ENCODE assay signal across 8 cellular contexts in genomic region chr20:58233881-58234528, GRCh38. TPM values are rescaled to one million over a fixed set of nuclear protein-coding genes. Genes with fewer than 3 reads are reported as not detected.
A peak's percentile ranks its signal among the peaks of the same experiment; 100 is the strongest.
DNase-seq lines count a peak whose midpoint lies in the region; ATAC-seq and TF ChIP-seq lines count a peak whose summit lies in the region.

No MANE protein-coding gene starts in this region.

- POLR2A ChIA-PET in CD8-positive, alpha-beta memory T cell (lab: Charles Lee): no interaction called here

- H3K27me3 Mint-ChIP-seq in CD8-positive, alpha-beta memory T cell: peaks cover 16% of the 10 kb centered on the region in 2 donors

- no peak overlapping the region for H3K4me3 ChIP-seq in CD8-positive, alpha-beta memory T cell (ENCODE audit: low read length)
- no peak overlapping the region for H3K4me3 ChIP-seq in KMS-11 (IDR thresholded peaks at IDR 0.05; ENCODE audit: insufficient read depth, low read depth, low read length)

- peak overlapping the region in 1 of 8 donors; percentile 31 for H3K27ac Mint-ChIP-seq in CD8-positive, alpha-beta memory T cell

- H2AFZ ChIP-seq in KMS-11 (ENCODE audit: low read depth): no peak overlapping the region

- H3K9me3 Mint-ChIP-seq in CD8-positive, alpha-beta memory T cell: no peaks in the 10 kb centered on the region

- no peaks in the 10 kb centered on the region for H3K79me2 ChIP-seq in KMS-11 (ENCODE audit: insufficient read depth, low read depth)

- DNase-seq in CD8-positive, alpha-beta memory T cell: peak in 4 of 5 donors; percentile 32 to 63 (median 37)
- peak; percentile 39 for DNase-seq in activated T-helper 9 cell treated with anti-CD3 and anti-CD28 coated beads, Interleukin-2, amount 50 U/mL, for 16 hours (ENCODE audit: low read depth)
- peak; percentile 75 for DNase-seq in iPS-NIHi11 (ENCODE audit: low spot score)
- DNase-seq in stimulated activated naive CD4-positive, alpha-beta T cell (lab: John Stamatoyannopoulos, UW): peak in 5 of 6 experiments; percentile 8 to 31 (median 12)
- DNase-seq in NOMO-1 (lab: John Stamatoyannopoulos, UW; ENCODE audit: unreplicated experiment in 2 of 2): no peak

- H3K36me3 Mint-ChIP-seq in CD8-positive, alpha-beta memory T cell: peaks cover 0 to 7% (median 2%) of the 10 kb centered on the region in 3 donors

- no peaks in the 10 kb centered on the region for H3K9me3 ChIP-seq in CD8-positive, alpha-beta memory T cell (ENCODE audit: low read length)

- ATAC-seq in HG02852 (IDR thresholded peaks at IDR 0.05; ENCODE audit: unreplicated experiment): no peak
- no peak for ATAC-seq in GM19395 (IDR thresholded peaks at IDR 0.05; ENCODE audit: unreplicated experiment)

- no peak overlapping the region for H3K4me3 Mint-ChIP-seq in CD8-positive, alpha-beta memory T cell

- TF ChIP-seq CTCF in KMS-11 (conservative IDR thresholded peaks at IDR 0.05; ENCODE audit: low read depth, low read length): peak; percentile 91

- no peaks in the 10 kb centered on the region for H4K20me1 ChIP-seq in KMS-11 (ENCODE audit: insufficient read depth)

- H3K4me1 Mint-ChIP-seq in CD8-positive, alpha-beta memory T cell: peaks cover 15 to 32% (median 25%) of the 10 kb centered on the region in 3 donors

- CTCF ChIA-PET in CD8-positive, alpha-beta memory T cell (lab: Charles Lee): interaction anchor here (1.2 to 2.1 kb wide), 2 partner anchors 10 to 23 kb away, joined by 4 to 5 read pairs; no protein-coding TSS in a partner anchor

- H3K27me3 ChIP-seq in CD8-positive, alpha-beta memory T cell (ENCODE audit: insufficient read depth, low read length, poor library complexity, severe bottlenecking): peaks cover 5% of the 10 kb centered on the region
- no peaks in the 10 kb centered on the region for H3K27me3 ChIP-seq in KMS-11 (ENCODE audit: insufficient read depth, low read depth)

- H3K9ac ChIP-seq in KMS-11: no peak overlapping the region

- H3K4me2 ChIP-seq in KMS-11: no peak overlapping the region

- peaks cover 5% of the 10 kb centered on the region for H3K4me1 ChIP-seq in CD8-positive, alpha-beta memory T cell (ENCODE audit: insufficient read depth, low read length)
- H3K4me1 ChIP-seq in KMS-11 (ENCODE audit: low read depth, poor library complexity, severe bottlenecking): peaks cover 17% of the 10 kb centered on the region

- no peak overlapping the region for H3K27ac ChIP-seq in CD8-positive, alpha-beta memory T cell (ENCODE audit: low read depth, low read length)
- H3K27ac ChIP-seq in KMS-11: no peak overlapping the region

- H3K36me3 ChIP-seq in CD8-positive, alpha-beta memory T cell (ENCODE audit: insufficient read depth, low read length): no peaks in the 10 kb centered on the region
- H3K36me3 ChIP-seq in KMS-11 (ENCODE audit: insufficient read depth): no peaks in the 10 kb centered on the region

RNA-seq across cellular contexts. Expression of gene ANKRD60, which starts 5.6 kb away (rescaled TPM):
- not detected for total RNA-seq in CD8-positive, alpha-beta memory T cell
- not detected for polyA plus RNA-seq in CD8-positive, alpha-beta memory T cell

Comparison
In these comparisons a context has a peak if more than half of its experiments do, and no peak if none do; other contexts are left out.
1. DNase-seq: peak in CD8-positive, alpha-beta memory T cell (4 of 5), activated T-helper 9 cell treated with anti-CD3 and anti-CD28 coated beads, Interleukin-2, amount 50 U/mL, for 16 hours (single experiment), iPS-NIHi11 (single experiment) and stimulated activated naive CD4-positive, alpha-beta T cell (5 of 6); none in NOMO-1 (0 of 2).